ENCODE assay signal across 6 cellular contexts in the genomic region with DNA sequence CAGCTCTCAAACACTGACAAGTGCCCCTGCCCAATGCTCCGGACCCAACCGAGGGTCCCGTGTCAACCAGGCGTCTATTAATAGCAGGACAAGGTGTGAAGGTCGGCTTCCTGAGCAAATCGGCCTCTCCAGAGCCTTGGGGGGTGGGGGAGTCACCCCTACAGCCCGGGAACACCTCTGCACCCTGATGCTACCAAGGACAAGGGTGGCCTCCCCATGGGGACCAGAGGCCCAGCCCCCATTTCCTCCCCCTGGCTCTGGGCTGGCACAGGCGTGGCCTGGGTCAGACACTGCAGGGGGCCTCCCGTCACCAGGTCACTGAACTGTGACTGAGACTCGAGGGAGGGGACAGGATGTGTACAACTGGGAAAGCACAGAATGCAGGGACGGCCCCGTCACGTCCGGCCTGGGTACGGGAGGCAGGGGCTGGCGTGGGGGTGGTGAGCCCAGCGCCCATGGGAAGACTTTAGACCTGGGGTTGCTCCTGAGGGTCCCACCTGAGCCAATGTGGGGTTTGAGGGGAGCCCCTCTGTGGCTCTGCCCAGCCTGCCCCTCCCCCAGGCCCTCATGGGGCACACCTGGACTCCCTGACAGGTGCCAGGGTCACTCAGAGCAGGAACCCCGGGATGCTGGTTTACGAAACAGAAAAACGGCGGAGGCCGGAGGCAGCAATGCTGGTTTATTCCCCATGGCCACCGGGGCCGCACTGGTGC.
DNase-seq lines count a peak whose midpoint lies in the region; TF ChIP-seq lines count a peak whose summit lies in the region.

No MANE protein-coding gene starts in this region.

- in situ Hi-C loops in astrocyte of the spinal cord (cut with HindIII; ENCODE audit: low sequenced_read_pairs) = no loop called here

- H3K4me3 Mint-ChIP-seq in nephron = peak overlapping the region; percentile 76 to 85 (median 80)

- H3K4me3 ChIP-seq in astrocyte of the spinal cord (ENCODE audit: low read depth, low read length) = peak overlapping the region; percentile 57

- H3K36me3 Mint-ChIP-seq in nephron (ENCODE audit: low read depth) = peaks cover 11% of the 10 kb centered on the region

- H3K4me1 Mint-ChIP-seq in nephron = peaks cover 6% of the 10 kb centered on the region

- DNase-seq in NCI-H82 (lab: John Stamatoyannopoulos, UW) (peak; percentile 18), NCI-H82 treated with DMSO at 0.1 percent for 48 hours (lab: John Stamatoyannopoulos, UW; ENCODE audit: unreplicated experiment) (no peak), NCI-H510A treated with DMSO at 0.1 percent for 48 hours (lab: John Stamatoyannopoulos, UW) (peak; percentile 75), astrocyte of the spinal cord (ENCODE audit: low read depth, low spot score) (no peak), pons (ENCODE audit: low spot score) (no peak)

- no peaks in the 10 kb centered on the region for H3K9me3 Mint-ChIP-seq in nephron

- H3K27me3 Mint-ChIP-seq in nephron (ENCODE audit: low read depth) = no peaks in the 10 kb centered on the region

- H3K27ac Mint-ChIP-seq in nephron = peak overlapping the region in 1 of 3 experiments; percentile 70

- no peak for TF ChIP-seq CTCF in astrocyte of the spinal cord (IDR thresholded peaks at IDR 0.05; ENCODE audit: low read depth, low read length)
- no peak for TF ChIP-seq CTCF in nephron (IDR thresholded peaks at IDR 0.05; ENCODE audit: unreplicated experiment in 3 of 3)

Comparison
In these comparisons a context has a peak if more than half of its experiments do, and no peak if none do; other contexts are left out.
1. DNase-seq: peak in NCI-H82 (single experiment) and NCI-H510A treated with DMSO at 0.1 percent for 48 hours (single experiment); none in NCI-H82 treated with DMSO at 0.1 percent for 48 hours (single experiment), astrocyte of the spinal cord (single experiment) and pons (single experiment).